Comparison of ENCODE assay signal across 3 cellular contexts in genomic region chr10:51766423-51767145, GRCh38.
TF ChIP-seq lines count a peak whose summit lies in the region.

No MANE protein-coding gene starts in this region.

TF ChIP-seq in GM23338, 12 proteins besides CTCF, POLR2A, EP300 and RAD21 (continued from another document):
- no peak for TF ChIP-seq ZNF462 (CRISPR knock-in tag; IDR thresholded peaks at IDR 0.05)
- TF ChIP-seq NANOG (IDR thresholded peaks at IDR 0.05; ENCODE audit: borderline replicate concordance), result peak; percentile 94

TF ChIP-seq in WTC11, 78 proteins besides CTCF, POLR2A, EP300 and RAD21:
- TF ChIP-seq ZNF317 (CRISPR knock-in tag; IDR thresholded peaks at IDR 0.05; ENCODE audit: borderline replicate concordance, low read depth) (no peak), SP1 (CRISPR knock-in tag; conservative IDR thresholded peaks at IDR 0.05) (no peak), NFATC4 (CRISPR knock-in tag; IDR thresholded peaks at IDR 0.05) (no peak), MYBL2 (CRISPR knock-in tag; IDR thresholded peaks at IDR 0.05) (no peak), ETV6 (CRISPR knock-in tag; IDR thresholded peaks at IDR 0.05) (no peak), SMAD4 (CRISPR knock-in tag; IDR thresholded peaks at IDR 0.05) (no peak), ATF3 (CRISPR knock-in tag; conservative IDR thresholded peaks at IDR 0.05) (no peak), ZNF138 (CRISPR knock-in tag; conservative IDR thresholded peaks at IDR 0.05) (no peak), JAZF1 (CRISPR knock-in tag; IDR thresholded peaks at IDR 0.05) (no peak), ZNF121 (CRISPR knock-in tag; IDR thresholded peaks at IDR 0.05) (no peak), GTF2I (CRISPR knock-in tag; conservative IDR thresholded peaks at IDR 0.05) (no peak), ZNF671 (CRISPR knock-in tag; IDR thresholded peaks at IDR 0.05) (no peak), TP53 (CRISPR knock-in tag; IDR thresholded peaks at IDR 0.05) (no peak), CREB1 (CRISPR knock-in tag; IDR thresholded peaks at IDR 0.05) (no peak), GABPB1 (CRISPR knock-in tag; IDR thresholded peaks at IDR 0.05) (no peak), ATF6 (CRISPR knock-in tag; IDR thresholded peaks at IDR 0.05) (no peak), ZNF423 (CRISPR knock-in tag; IDR thresholded peaks at IDR 0.05) (no peak)

TF ChIP-seq in H1, 55 proteins besides CTCF, POLR2A, EP300 and RAD21 (continued from another document):
- TF ChIP-seq NANOG (IDR thresholded peaks at IDR 0.05; ENCODE audit: insufficient read depth, low read depth, low read length, poor library complexity, severe bottlenecking) (peak; percentile 72), USF2 (IDR thresholded peaks at IDR 0.05; ENCODE audit: low read length) (no peak)
